ENCODE assay signal across 12 cellular contexts in genomic region chr1:50419192-50419906, GRCh38. TPM values are rescaled to one million over a fixed set of nuclear protein-coding genes. Genes with fewer than 3 reads are reported as not detected.
DNase-seq lines count a peak whose midpoint lies in the region; ATAC-seq and TF ChIP-seq lines count a peak whose summit lies in the region.
"Had no signal": no experiment of that assay in that cellular context is flagged by ENCODE, and none has a peak within 500 bp of the region (broad histone marks: within the 10 kb centered on the region; RNA-seq: fewer than 3 reads in every experiment).

No MANE protein-coding gene starts in this region.

- H3K27ac Mint-ChIP-seq in type B pancreatic cell, result peak overlapping the region; percentile 25

- H3K27me3 ChIP-seq in left ventricle myocardium inferior (ENCODE audit: low read depth) (peaks cover 100% of the 10 kb centered on the region), mesenchymal stem cell (ENCODE audit: control insufficient read depth in 1 of 2, insufficient read depth in 1 of 2, low read length in 2 of 2) (peaks cover 94 to 97% of the 10 kb centered on the region in 2 experiments)

- no peak overlapping the region for H2AFZ ChIP-seq in mesenchymal stem cell (ENCODE audit: low read depth, low read length)

- H4K8ac ChIP-seq in mesenchymal stem cell (ENCODE audit: low read length), result no peak overlapping the region

- H3K4me1 ChIP-seq in left ventricle myocardium inferior, result peaks cover 61% of the 10 kb centered on the region
- peaks cover 55% of the 10 kb centered on the region for H3K4me1 ChIP-seq in mesenchymal stem cell (ENCODE audit: control insufficient read depth, insufficient read depth, low read depth, low read length)

- H3K23ac ChIP-seq in mesenchymal stem cell (ENCODE audit: low read length in 2 of 2), result peak overlapping the region in 1 of 2 experiments; percentile 90

- H3K4ac ChIP-seq in mesenchymal stem cell (ENCODE audit: low read depth in 1 of 2, low read length in 2 of 2), result no peak overlapping the region

- no peak overlapping the region for H2BK12ac ChIP-seq in mesenchymal stem cell (ENCODE audit: low read length in 2 of 2)

- H3K27me3 Mint-ChIP-seq in type B pancreatic cell, result peaks cover 88% of the 10 kb centered on the region

- WGBS in mesenchymal stem cell, result 4% methylated on average over 59 of the region's 60 CpGs

- H3K79me1 ChIP-seq in mesenchymal stem cell (replicated peaks; ENCODE audit: low read length, poor library complexity, severe bottlenecking), result no peaks in the 10 kb centered on the region

- no peak for TF ChIP-seq CTCF in left ventricle myocardium inferior (IDR thresholded peaks at IDR 0.05; ENCODE audit: borderline replicate concordance)
- TF ChIP-seq CTCF in type B pancreatic cell (conservative IDR thresholded peaks at IDR 0.05), result peak; percentile 70

- H3K4me3 Mint-ChIP-seq in type B pancreatic cell, result peak overlapping the region; percentile 71

- no peak overlapping the region for H2BK15ac ChIP-seq in mesenchymal stem cell (ENCODE audit: low read depth, poor library complexity, severe bottlenecking)

- H2BK120ac ChIP-seq in mesenchymal stem cell (ENCODE audit: low read depth, low read length), result no peak overlapping the region

- no peak overlapping the region for H3K9ac ChIP-seq in mesenchymal stem cell (ENCODE audit: low read length)

- H3K9me3 ChIP-seq in left ventricle myocardium inferior (replicated peaks) (no peaks in the 10 kb centered on the region), mesenchymal stem cell (ENCODE audit: control insufficient read depth, low read length) (peaks cover under 1% of the 10 kb centered on the region)
- H3K9me3 ChIP-seq: uterus had no signal

- no peaks in the 10 kb centered on the region for H3K9me3 Mint-ChIP-seq in type B pancreatic cell

- H3K36me3 ChIP-seq in left ventricle myocardium inferior (no peaks in the 10 kb centered on the region), mesenchymal stem cell (ENCODE audit: control insufficient read depth in 1 of 2, insufficient read depth in 2 of 2, low read depth in 1 of 2, low read length in 2 of 2) (peaks cover 0 to 9% of the 10 kb centered on the region in 2 experiments)
- H3K36me3 ChIP-seq: uterus had no signal

- H3K18ac ChIP-seq in mesenchymal stem cell (ENCODE audit: low read depth in 1 of 2, low read length in 2 of 2), result no peak overlapping the region

- H3K4me3 ChIP-seq in left ventricle myocardium inferior (peak overlapping the region; percentile 60), mesenchymal stem cell (ENCODE audit: insufficient read depth in 1 of 2, low read depth in 1 of 2, low read length in 2 of 2) (peak overlapping the region in 1 of 2 experiments; percentile 43)
- H3K4me3 ChIP-seq: uterus had no signal

- H2AK5ac ChIP-seq in mesenchymal stem cell (ENCODE audit: low read length, severe bottlenecking), result no peak overlapping the region

- no peak overlapping the region for H2BK5ac ChIP-seq in mesenchymal stem cell (ENCODE audit: low read depth, low read length, poor library complexity, severe bottlenecking)

- peaks cover 34% of the 10 kb centered on the region for H3K4me1 Mint-ChIP-seq in type B pancreatic cell (ENCODE audit: unreplicated experiment)

- H4K91ac ChIP-seq in mesenchymal stem cell (ENCODE audit: low read length), result no peak overlapping the region

- no peak overlapping the region for H3K14ac ChIP-seq in mesenchymal stem cell (ENCODE audit: low read length in 2 of 2)

- no peaks in the 10 kb centered on the region for H3K36me3 Mint-ChIP-seq in type B pancreatic cell

- H3K4me2 ChIP-seq in mesenchymal stem cell (ENCODE audit: low read length, poor library complexity, severe bottlenecking), result peak overlapping the region; percentile 35

- ATAC-seq in left ventricle myocardium superior, result no peak

- intact Hi-C loops in left ventricle myocardium inferior (cut with micrococcal nuclease) (no loop called here), left ventricle myocardium superior (cut with micrococcal nuclease) (no loop called here)

- no peak overlapping the region for H3K27ac ChIP-seq in left ventricle myocardium inferior (replicated peaks)
- no peak overlapping the region for H3K27ac ChIP-seq in mesenchymal stem cell (ENCODE audit: low read length, poor library complexity, severe bottlenecking)
- H3K27ac ChIP-seq: uterus had no signal

- DNase-seq in left ventricle myocardium inferior (no peak), left ventricle myocardium superior (no peak), astrocyte of the hippocampus (ENCODE audit: low read depth, low spot score) (peak; percentile 68), mesenchymal stem cell (no peak), type B pancreatic cell (ENCODE audit: extremely low spot score, unreplicated experiment) (peak; percentile 74), NCI-H128 (lab: John Stamatoyannopoulos, UW; ENCODE audit: unreplicated experiment) (no peak), amygdala (lab: John Stamatoyannopoulos, UW) (no peak), RPMI8226 (no peak)
- DNase-seq: COR-L47, hippocampal formation, NCI-H1694, uterus had no signal

RNA-seq across cellular contexts. Expression of gene DMRTA2, which starts 3.9 kb away (rescaled TPM):
- total RNA-seq in left ventricle myocardium inferior, result not detected
- total RNA-seq in left ventricle myocardium superior, result not detected
- not detected for polyA plus RNA-seq in mesenchymal stem cell (2013, experiment 1 of 2)
- polyA plus RNA-seq in mesenchymal stem cell (2013, experiment 2 of 2), result not detected
- total RNA-seq in type B pancreatic cell (ENCODE audit: low replicate concordance), result 0.29 and 0.48 TPM in 2 replicates
- total RNA-seq: uterus had no signal

Comparison
In these comparisons a context has a peak if more than half of its experiments do, and no peak if none do; other contexts are left out.
1. DNase-seq: peak in astrocyte of the hippocampus (single experiment) and type B pancreatic cell (single experiment); none in left ventricle myocardium inferior (single experiment), left ventricle myocardium superior (single experiment), mesenchymal stem cell (single experiment), NCI-H128 (single experiment), amygdala (0 of 56) and RPMI8226 (single experiment).